Comparison of ENCODE assay signal across 12 cellular contexts in the genomic region with DNA sequence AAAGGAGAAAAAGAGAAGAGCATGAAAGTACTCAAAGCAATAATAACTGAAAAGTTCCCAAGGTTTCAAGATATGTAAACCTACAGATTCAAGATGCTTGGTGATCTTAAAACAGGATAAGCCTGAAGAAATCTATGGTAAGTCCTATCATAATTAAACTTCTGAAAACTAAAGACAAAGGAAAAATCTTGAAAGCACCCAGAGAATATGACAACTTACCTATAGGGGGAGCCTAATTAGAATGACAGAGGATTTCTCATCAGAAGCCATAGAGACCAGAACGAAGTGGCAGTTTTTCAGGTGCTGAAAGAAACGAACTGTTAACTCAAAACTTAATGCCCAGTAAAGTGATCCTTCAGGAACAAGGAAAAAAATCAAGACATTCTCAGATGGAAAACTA. TPM values are rescaled to one million over a fixed set of nuclear protein-coding genes. Genes with fewer than 3 reads are reported as not detected.
DNase-seq lines count a peak whose midpoint lies in the region; ATAC-seq and TF ChIP-seq lines count a peak whose summit lies in the region.
"Had no signal": no experiment of that assay in that cellular context is flagged by ENCODE, and none has a peak within 500 bp of the region (broad histone marks: within the 10 kb centered on the region; RNA-seq: fewer than 3 reads in every experiment).

No MANE protein-coding gene starts in this region.

- H3K9ac ChIP-seq in GM23248 (no peak overlapping the region), PC-3 (ENCODE audit: low read length) (no peak overlapping the region)

- no peaks in the 10 kb centered on the region for H3F3A ChIP-seq in GM23248 (ENCODE audit: insufficient read depth)
- no peaks in the 10 kb centered on the region for H3F3A ChIP-seq in PC-3 (ENCODE audit: low read length, unreplicated experiment)

- H4K20me1 ChIP-seq in GM23248 (ENCODE audit: insufficient read depth) = no peaks in the 10 kb centered on the region
- H4K20me1 ChIP-seq in PC-3 (ENCODE audit: low read length) = no peaks in the 10 kb centered on the region

- intact Hi-C loops in PC-3 (cut with micrococcal nuclease) = no loop called here

- ATAC-seq in PC-3 = peak; percentile 57
- no peak for ATAC-seq in activated T-helper 17 cell treated with anti-CD3 and anti-CD28 coated beads, Interleukin-2, amount 50 U/mL, for 72 hours (replicated peaks)

- no peaks in the 10 kb centered on the region for H3K4me1 Mint-ChIP-seq in activated T-helper 17 cell treated with anti-CD3 and anti-CD28 coated beads, Interleukin-2, amount 50 U/mL, for 72 hours

- H3K27ac Mint-ChIP-seq in activated T-helper 17 cell treated with anti-CD3 and anti-CD28 coated beads, Interleukin-2, amount 50 U/mL, for 72 hours = no peak overlapping the region
- H3K27ac Mint-ChIP-seq: activated T-helper 1 cell treated with anti-CD3 and anti-CD28 coated beads, Interleukin-12 subunit alpha, Interleukin-12 subunit beta, Interleukin-2, Interleukin-4 antibody, amounts not matched to agents 30 ng/mL and 10 ng/mL and 1 ng/mL, durations not matched to agents 14 hours and 24 hours and 36 hours had no signal

- no peak overlapping the region for H3K4me3 Mint-ChIP-seq in activated T-helper 17 cell treated with anti-CD3 and anti-CD28 coated beads, Interleukin-2, amount 50 U/mL, for 72 hours
- H3K4me3 Mint-ChIP-seq: activated T-helper 1 cell treated with anti-CD3 and anti-CD28 coated beads, Interleukin-12 subunit alpha, Interleukin-12 subunit beta, Interleukin-2, Interleukin-4 antibody, amounts not matched to agents 30 ng/mL and 10 ng/mL and 1 ng/mL, durations not matched to agents 14 hours and 24 hours and 36 hours had no signal

- H3K4me2 ChIP-seq in GM23248 (ENCODE audit: unreplicated experiment) (no peak overlapping the region), PC-3 (ENCODE audit: low read length) (peak overlapping the region; percentile 54; the same call in 1 of the 2 replicates)

- POLR2A ChIA-PET in PC-3 (lab: Charles Lee; ENCODE audit: unreplicated experiment) = no interaction called here

- H3K79me2 ChIP-seq in GM23248 (ENCODE audit: insufficient read depth) (no peaks in the 10 kb centered on the region), PC-3 (ENCODE audit: low read length) (no peaks in the 10 kb centered on the region)

- TF ChIP-seq CTCF in PC-3 (conservative IDR thresholded peaks at IDR 0.05; ENCODE audit: low read depth, low read length) (peak; percentile 64), fibroblast of pulmonary artery (IDR thresholded peaks at IDR 0.05; ENCODE audit: low read length, missing control alignments) (peak; percentile 61)

- no peaks in the 10 kb centered on the region for H3K36me3 Mint-ChIP-seq in activated T-helper 17 cell treated with anti-CD3 and anti-CD28 coated beads, Interleukin-2, amount 50 U/mL, for 72 hours (ENCODE audit: low read depth)

- in situ Hi-C loops in ACHN (cut with HindIII; ENCODE audit: low pct_ligation_motif_present, low pct_unique_long_range_greater_than_20kb, low sequenced_read_pairs) (no loop called here), GM23248 (cut with MboI) (no loop called here)

- no peaks in the 10 kb centered on the region for H3K36me3 ChIP-seq in GM23248 (ENCODE audit: low read depth)
- no peaks in the 10 kb centered on the region for H3K36me3 ChIP-seq in PC-3 (ENCODE audit: low read depth, low read length)

- peaks cover 49% of the 10 kb centered on the region for H3K27me3 Mint-ChIP-seq in activated T-helper 17 cell treated with anti-CD3 and anti-CD28 coated beads, Interleukin-2, amount 50 U/mL, for 72 hours

- H2AFZ ChIP-seq in GM23248 = no peak overlapping the region
- H2AFZ ChIP-seq in PC-3 (ENCODE audit: low read length) = no peak overlapping the region

- no TSS peak for BruUV-seq in PC-3 (replicated peaks; lab: Mats Ljungman, UMichigan)

- H3K27me3 ChIP-seq in GM23248 (replicated peaks; ENCODE audit: insufficient read depth) = no peaks in the 10 kb centered on the region
- H3K27me3 ChIP-seq in PC-3 (ENCODE audit: low read length) = no peaks in the 10 kb centered on the region

- H3K4me3 ChIP-seq in GM23248 = no peak overlapping the region
- H3K4me3 ChIP-seq in PC-3 (ENCODE audit: low read length) = no peak overlapping the region
- no peak overlapping the region for H3K4me3 ChIP-seq in fibroblast of pulmonary artery (replicated peaks; ENCODE audit: low read depth, low read length)
- H3K4me3 ChIP-seq: lung had no signal

- DNase-seq in ACHN (peak; percentile 47), GM23248 (peak; percentile 34), PC-3 (peak; percentile 46), fibroblast of pulmonary artery (ENCODE audit: low read depth) (peak; percentile 26), NCI-H1417 (lab: John Stamatoyannopoulos, UW) (no peak), epidermal melanocyte (ENCODE audit: insufficient read length, low spot score) (no peak), AG08396 (ENCODE audit: low spot score) (no peak)
- DNase-seq: NCI-H1105 treated with DMSO at 0.1 percent for 48 hours, substantia nigra had no signal

- H3K4me1 ChIP-seq in GM23248 (ENCODE audit: insufficient read depth) = no peaks in the 10 kb centered on the region
- no peaks in the 10 kb centered on the region for H3K4me1 ChIP-seq in PC-3 (ENCODE audit: insufficient read depth, low read length)

- 50 to 52% methylated on average over 2 of the region's 2 CpGs for WGBS in GM23248 (ENCODE audit: low coverage in 1 of 2, low lambda C conversion rate in 2 of 2, missing lambda C conversion rate in 2 of 2), 2 experiments

- H3K9me2 ChIP-seq in GM23248 (ENCODE audit: insufficient read depth) (peaks cover 4% of the 10 kb centered on the region; the same call in 1 of the 2 replicates), PC-3 (replicated peaks; ENCODE audit: low read length) (no peaks in the 10 kb centered on the region)

- H3K9me3 ChIP-seq in GM23248 (ENCODE audit: low read depth) (no peaks in the 10 kb centered on the region), PC-3 (ENCODE audit: low read length) (no peaks in the 10 kb centered on the region)

- no peak overlapping the region for H3K27ac ChIP-seq in GM23248
- no peak overlapping the region for H3K27ac ChIP-seq in PC-3 (ENCODE audit: low read length)

- CTCF ChIA-PET in PC-3 (lab: Charles Lee) = no interaction called here

- no peaks in the 10 kb centered on the region for H3K9me3 Mint-ChIP-seq in activated T-helper 17 cell treated with anti-CD3 and anti-CD28 coated beads, Interleukin-2, amount 50 U/mL, for 72 hours
- H3K9me3 Mint-ChIP-seq: activated T-helper 1 cell treated with anti-CD3 and anti-CD28 coated beads, Interleukin-12 subunit alpha, Interleukin-12 subunit beta, Interleukin-2, Interleukin-4 antibody, amounts not matched to agents 30 ng/mL and 10 ng/mL and 1 ng/mL, durations not matched to agents 14 hours and 24 hours and 36 hours had no signal

RNA-seq across cellular contexts. Expression of gene XDH, which starts 59.7 kb away (rescaled TPM):
- 1.8 and 2.4 TPM in 2 replicates for total RNA-seq in GM23248 (2014; rRNA removed; shearing (Covaris generic))
- polyA plus RNA-seq in GM23248 (2016; fragmentation: Nextera tagmentation; extraction: Ambion mirVana) = 1.3 and 1.8 TPM in 2 replicates
- total RNA-seq in PC-3 (2014; rRNA removed) = 0.06 and 0.91 TPM in 2 replicates
- total RNA-seq in activated T-helper 17 cell treated with anti-CD3 and anti-CD28 coated beads, Interleukin-2, amount 50 U/mL, for 72 hours = 1 to 10 TPM in 1 of 2 donors, not detected in 1; 1.4 TPM
- total RNA-seq: activated T-helper 1 cell treated with anti-CD3 and anti-CD28 coated beads, Interleukin-12 subunit alpha, Interleukin-12 subunit beta, Interleukin-2, Interleukin-4 antibody, amounts not matched to agents 30 ng/mL and 10 ng/mL and 1 ng/mL, durations not matched to agents 14 hours and 24 hours and 36 hours had no signal

Comparison
In these comparisons a context has a peak if more than half of its experiments do, and no peak if none do; other contexts are left out.
1. DNase-seq: peak in ACHN (single experiment), GM23248 (single experiment), PC-3 (single experiment) and fibroblast of pulmonary artery (single experiment); none in NCI-H1417 (0 of 3), epidermal melanocyte (single experiment) and AG08396 (single experiment).